In genomic region chr13:30792257-30793000, GRCh38 we compare ENCODE assay signal across 9 cellular contexts. TPM values are rescaled to one million over a fixed set of nuclear protein-coding genes. Genes with fewer than 3 reads are reported as not detected.
DNase-seq lines count a peak whose midpoint lies in the region; ATAC-seq and TF ChIP-seq lines count a peak whose summit lies in the region.
"Had no signal": no experiment of that assay in that cellular context is flagged by ENCODE, and none has a peak within 500 bp of the region (broad histone marks: within the 10 kb centered on the region; RNA-seq: fewer than 3 reads in every experiment).

No MANE protein-coding gene starts in this region.

- DNase-seq in COR-L47 (lab: John Stamatoyannopoulos, UW): peak; percentile 26
- DNase-seq in PC-3: peak; percentile 91
- DNase-seq in epithelial cell of esophagus (ENCODE audit: low read depth): peak; percentile 95
- peak; percentile 93 for DNase-seq in mucosa of gallbladder (ENCODE audit: low spot score)
- DNase-seq in mesenteric fat pad (ENCODE audit: low spot score): no peak
- no peak for DNase-seq in endothelial cell (ENCODE audit: low spot score)
- DNase-seq: activated naive CD8-positive, alpha-beta T cell treated with anti-CD3 and anti-CD28 coated beads, Interleukin-2, amount 10 ng/mL, durations not matched to agents 7 days and 5 days had no signal

- no peaks in the 10 kb centered on the region for H4K20me1 ChIP-seq in PC-3 (ENCODE audit: low read length)

- peak overlapping the region; percentile 69 for H3K4me2 ChIP-seq in PC-3 (ENCODE audit: low read length)

- no peaks in the 10 kb centered on the region for H3K36me3 Mint-ChIP-seq in endothelial cell (ENCODE audit: low read depth, unreplicated experiment)

- H3K4me3 Mint-ChIP-seq in endothelial cell (ENCODE audit: unreplicated experiment): no peak overlapping the region
- H3K4me3 Mint-ChIP-seq: activated naive CD8-positive, alpha-beta T cell treated with anti-CD3 and anti-CD28 coated beads, Interleukin-2, amount 10 ng/mL, durations not matched to agents 7 days and 5 days had no signal

- peaks cover 9% of the 10 kb centered on the region for H3K27me3 Mint-ChIP-seq in endothelial cell (ENCODE audit: unreplicated experiment)
- H3K27me3 Mint-ChIP-seq: activated naive CD8-positive, alpha-beta T cell treated with anti-CD3 and anti-CD28 coated beads, Interleukin-2, amount 10 ng/mL, durations not matched to agents 7 days and 5 days had no signal

- H3K4me1 Mint-ChIP-seq in endothelial cell (ENCODE audit: unreplicated experiment): peaks cover 3% of the 10 kb centered on the region

- no peaks in the 10 kb centered on the region for H3K36me3 ChIP-seq in PC-3 (ENCODE audit: low read depth, low read length)

- POLR2A ChIA-PET in PC-3 (lab: Charles Lee; ENCODE audit: unreplicated experiment): no interaction called here

- no peaks in the 10 kb centered on the region for H3K9me2 ChIP-seq in PC-3 (replicated peaks; ENCODE audit: low read length)

- ATAC-seq in PC-3 (peak; percentile 84), HG02852 (IDR thresholded peaks at IDR 0.05; ENCODE audit: unreplicated experiment) (no peak), GM19463 (IDR thresholded peaks at IDR 0.05; ENCODE audit: unreplicated experiment) (no peak)

- H3K79me2 ChIP-seq in PC-3 (ENCODE audit: low read length): no peaks in the 10 kb centered on the region

- no peaks in the 10 kb centered on the region for H3K9me3 ChIP-seq in PC-3 (ENCODE audit: low read length)

- no peak overlapping the region for H3K27ac Mint-ChIP-seq in endothelial cell (ENCODE audit: unreplicated experiment)
- H3K27ac Mint-ChIP-seq: activated naive CD8-positive, alpha-beta T cell treated with anti-CD3 and anti-CD28 coated beads, Interleukin-2, amount 10 ng/mL, durations not matched to agents 7 days and 5 days had no signal

- BruUV-seq in PC-3 (replicated peaks; lab: Mats Ljungman, UMichigan): no TSS peak

- no peaks in the 10 kb centered on the region for H3F3A ChIP-seq in PC-3 (ENCODE audit: low read length, unreplicated experiment)

- TF ChIP-seq CTCF in PC-3 (conservative IDR thresholded peaks at IDR 0.05; ENCODE audit: low read depth, low read length) (peak; percentile 26; the same call in 1 of the 2 replicates), epithelial cell of esophagus (IDR thresholded peaks at IDR 0.05; ENCODE audit: insufficient read depth, low read depth, low read length, missing control alignments) (peak; percentile 38), endothelial cell (IDR thresholded peaks at IDR 0.05; ENCODE audit: unreplicated experiment) (no peak)

- peaks cover 39% of the 10 kb centered on the region for H3K4me1 ChIP-seq in PC-3 (ENCODE audit: insufficient read depth, low read length)

- intact Hi-C loops in PC-3 (cut with micrococcal nuclease): loop anchor here (2.0 kb wide), 2 partner anchors 50 to 74 kb away; no protein-coding TSS in a partner anchor

- peak overlapping the region; percentile 62 for H2AFZ ChIP-seq in PC-3 (ENCODE audit: low read length)

- CTCF ChIA-PET in PC-3 (lab: Charles Lee): interaction anchor here (1.1 kb wide), 2 partner anchors 9 to 113 kb away, joined by 3 to 8 read pairs; no protein-coding TSS in a partner anchor

- peak overlapping the region; percentile 39 for H3K27ac ChIP-seq in PC-3 (ENCODE audit: low read length)

- no peaks in the 10 kb centered on the region for H3K27me3 ChIP-seq in PC-3 (ENCODE audit: low read length)

- no peak overlapping the region for H3K9ac ChIP-seq in PC-3 (ENCODE audit: low read length)

- H3K4me3 ChIP-seq in PC-3 (ENCODE audit: low read length) (no peak overlapping the region; the same call in 1 of the 2 replicates), epithelial cell of esophagus (ENCODE audit: low read length) (no peak overlapping the region)

- H3K9me3 Mint-ChIP-seq in endothelial cell (ENCODE audit: unreplicated experiment): no peaks in the 10 kb centered on the region
- H3K9me3 Mint-ChIP-seq: activated naive CD8-positive, alpha-beta T cell treated with anti-CD3 and anti-CD28 coated beads, Interleukin-2, amount 10 ng/mL, durations not matched to agents 7 days and 5 days had no signal

RNA-seq across cellular contexts. Expression of gene ALOX5AP, which starts 57.1 kb away (rescaled TPM):
- total RNA-seq in PC-3 (2014; rRNA removed) (not detected in 2 replicates), mucosa of gallbladder (50.3 TPM), mesenteric fat pad (66.9 TPM), endothelial cell (ENCODE audit: unreplicated experiment) (1.9 TPM)

Comparison
In these comparisons a context has a peak if more than half of its experiments do, and no peak if none do; other contexts are left out.
1. DNase-seq: peak in COR-L47 (single experiment), PC-3 (single experiment), epithelial cell of esophagus (single experiment) and mucosa of gallbladder (single experiment); none in mesenteric fat pad (single experiment) and endothelial cell (single experiment).
2. RNA of gene ALOX5AP, which starts 57.1 kb away (total RNA-seq): 66.9 TPM in mesenteric fat pad (single experiment) and 50.3 TPM in mucosa of gallbladder (single experiment); 1.9 TPM in endothelial cell (single experiment) and not detected in PC-3; every median in the first group is over 10 times any median in the second.